14 cellular contexts compared by ENCODE assay signal in genomic region chr20:60046011-60046413, GRCh38.
A peak's percentile ranks its signal among the peaks of the same experiment; 100 is the strongest.
DNase-seq lines count a peak whose midpoint lies in the region; ATAC-seq, FAIRE-seq and TF ChIP-seq lines count a peak whose summit lies in the region.
"Had no signal": no experiment of that assay in that cellular context is flagged by ENCODE, and none has a peak within 500 bp of the region (broad histone marks: within the 10 kb centered on the region; RNA-seq: fewer than 3 reads in every experiment).

No MANE protein-coding gene starts in this region.

- H3K36me3 Mint-ChIP-seq in nephron (ENCODE audit: low read depth) = no peaks in the 10 kb centered on the region

- peak overlapping the region; percentile 70 to 82 (median 72) for H3K27ac Mint-ChIP-seq in nephron

- FAIRE-seq in bronchial epithelial cell (lab: Jason Lieb, UNC) = peak; percentile 70
- FAIRE-seq: frontal cortex had no signal

- ATAC-seq in GM19395 (IDR thresholded peaks at IDR 0.05; ENCODE audit: unreplicated experiment) = no peak

- no peaks in the 10 kb centered on the region for H3K36me3 ChIP-seq in bronchial epithelial cell (ENCODE audit: control insufficient read depth, insufficient read depth, low read length)

- peaks cover 15% of the 10 kb centered on the region for H3K27me3 Mint-ChIP-seq in nephron (ENCODE audit: low read depth)

- peak overlapping the region in 2 of 3 experiments; percentile 11 to 19 for H3K4me3 Mint-ChIP-seq in nephron

- peaks cover 41% of the 10 kb centered on the region for H3K4me1 Mint-ChIP-seq in nephron

- no peaks in the 10 kb centered on the region for H3K27me3 ChIP-seq in bronchial epithelial cell (ENCODE audit: control insufficient read depth, insufficient read depth, low read length)

- no peak overlapping the region for H3K4me3 ChIP-seq in bronchial epithelial cell (ENCODE audit: low read depth, low read length)
- H3K4me3 ChIP-seq: skin epidermis had no signal

- no peaks in the 10 kb centered on the region for H3K9me3 Mint-ChIP-seq in nephron

- DNase-seq in GM03348 (ENCODE audit: low spot score) (peak; percentile 39), NOMO-1 treated with dmso at 0.1 percent for 144 hours (lab: John Stamatoyannopoulos, UW; ENCODE audit: unreplicated experiment) (peak; percentile 86), bronchial epithelial cell (ENCODE audit: low read depth) (peak; percentile 6), NCI-H2029 (lab: John Stamatoyannopoulos, UW) (no peak), T1000 (lab: John Stamatoyannopoulos, UW) (no peak)
- no peak for DNase-seq in activated CD4-positive, CD25-positive, alpha-beta regulatory T cell treated with anti-CD3 and anti-CD28 coated beads, Interleukin-2, amount 50 U/mL, for 72 hours
- DNase-seq: caudate nucleus, COR-L47, mesendoderm, NCI-H524 had no signal

- TF ChIP-seq CTCF in bronchial epithelial cell (IDR thresholded peaks at IDR 0.05; ENCODE audit: insufficient read depth, low read length, severe bottlenecking) (no peak), nephron (IDR thresholded peaks at IDR 0.05; ENCODE audit: unreplicated experiment in 3 of 3) (no peak)

Comparison
In these comparisons a context has a peak if more than half of its experiments do, and no peak if none do; other contexts are left out.
1. DNase-seq: peak in GM03348 (single experiment), NOMO-1 treated with dmso at 0.1 percent for 144 hours (single experiment) and bronchial epithelial cell (single experiment); none in activated CD4-positive, CD25-positive, alpha-beta regulatory T cell treated with anti-CD3 and anti-CD28 coated beads, Interleukin-2, amount 50 U/mL, for 72 hours (single experiment), NCI-H2029 (single experiment) and T1000 (single experiment).